19 cellular contexts compared by ENCODE assay signal in the genomic region with DNA sequence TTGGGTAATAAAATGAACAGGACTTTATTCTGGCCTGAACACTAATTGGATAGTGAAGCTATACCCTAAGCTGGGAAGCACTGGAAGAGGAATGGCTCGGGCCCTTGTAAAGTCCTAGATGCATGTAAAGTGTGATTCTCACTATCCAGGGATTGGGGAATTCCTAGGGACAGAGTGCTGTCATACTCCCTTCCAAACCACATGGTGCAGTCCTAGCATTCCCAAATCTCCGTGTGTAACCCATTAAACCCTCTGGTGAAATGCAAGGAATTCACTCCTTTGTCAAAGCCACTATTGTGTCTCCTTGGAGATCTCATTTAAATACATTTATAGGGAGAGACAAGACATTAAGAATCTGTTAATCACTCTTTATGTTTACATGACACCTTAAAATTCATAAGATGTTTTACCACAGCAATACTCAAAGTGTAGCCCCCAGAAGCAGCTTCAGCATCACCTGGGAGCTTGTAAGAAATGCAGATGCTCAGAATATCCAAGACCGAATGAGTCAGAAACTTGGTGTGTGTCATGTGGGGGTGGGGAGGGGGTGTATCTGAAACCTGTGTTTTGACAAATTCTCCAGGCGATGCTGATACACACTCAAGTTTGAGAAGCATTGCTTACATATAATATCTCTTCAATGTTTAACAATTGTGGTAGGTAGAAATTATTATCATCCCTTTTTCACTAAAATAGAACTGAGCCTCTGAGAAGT.
A peak's percentile ranks its signal among the peaks of the same experiment; 100 is the strongest.
DNase-seq lines count a peak whose midpoint lies in the region; TF ChIP-seq lines count a peak whose summit lies in the region.
"Had no signal": no experiment of that assay in that cellular context is flagged by ENCODE, and none has a peak within 500 bp of the region (broad histone marks: within the 10 kb centered on the region; RNA-seq: fewer than 3 reads in every experiment).

No MANE protein-coding gene starts in this region.

- H3K27me3 ChIP-seq in H7 (ENCODE audit: control insufficient read depth, insufficient read depth, low read length) (no peaks in the 10 kb centered on the region), neural progenitor cell (no peaks in the 10 kb centered on the region)
- H3K27me3 ChIP-seq: MG63 had no signal

- H3K9me3 ChIP-seq in neural progenitor cell (ENCODE audit: low read depth), result no peaks in the 10 kb centered on the region
- H3K9me3 ChIP-seq: MG63 had no signal

- H3K4me3 Mint-ChIP-seq in neural progenitor cell, result no peak overlapping the region

- no peak overlapping the region for H3K27ac Mint-ChIP-seq in neural progenitor cell

- no peak overlapping the region for H3K4me3 ChIP-seq in H7 (ENCODE audit: insufficient read depth, low read depth, low read length)
- H3K4me3 ChIP-seq in neural progenitor cell, result no peak overlapping the region
- H3K4me3 ChIP-seq: MG63 had no signal

- H4K20me1 ChIP-seq in neural progenitor cell (ENCODE audit: low read depth), result no peaks in the 10 kb centered on the region

- H3F3A ChIP-seq in neural progenitor cell (ENCODE audit: low read depth), result no peaks in the 10 kb centered on the region

- no peaks in the 10 kb centered on the region for H3K79me2 ChIP-seq in neural progenitor cell (ENCODE audit: low read depth)

- intact Hi-C loops in head of caudate nucleus (cut with DNase I), result no loop called here

- no peaks in the 10 kb centered on the region for H3K9me3 Mint-ChIP-seq in neural progenitor cell

- H2AFZ ChIP-seq in neural progenitor cell (replicated peaks), result no peak overlapping the region

- peak overlapping the region; percentile 34 for H3K4me2 ChIP-seq in neural progenitor cell
- H3K4me2 ChIP-seq: KMS-11 had no signal

- TF ChIP-seq CTCF in neural progenitor cell (IDR thresholded peaks at IDR 0.05), result no peak

- H3K36me3 ChIP-seq in H7 (replicated peaks; ENCODE audit: control insufficient read depth, insufficient read depth, low read length) (no peaks in the 10 kb centered on the region), neural progenitor cell (no peaks in the 10 kb centered on the region)
- H3K36me3 ChIP-seq: MG63 had no signal

- H3K4me1 ChIP-seq in neural progenitor cell, result peaks cover 11% of the 10 kb centered on the region

- no peak overlapping the region for H3K9ac ChIP-seq in neural progenitor cell
- H3K9ac ChIP-seq: KMS-11 had no signal

- H3K4me1 Mint-ChIP-seq in neural progenitor cell, result peaks cover 26% of the 10 kb centered on the region

- DNase-seq in H7 (peak; percentile 27), NCI-H82 treated with DMSO at 0.1 percent for 48 hours (lab: John Stamatoyannopoulos, UW; ENCODE audit: unreplicated experiment) (peak; percentile 12), head of caudate nucleus (peak in 41 of 42 donors; percentile 4 to 84 (median 48)), neural progenitor cell (ENCODE audit: low spot score) (peak; percentile 73), NCI-H226 (no peak), occipital lobe (lab: John Stamatoyannopoulos, UW) (no peak), hippocampal formation (lab: John Stamatoyannopoulos, UW) (no peak)
- DNase-seq: ACHN; COR-L47; DMS153; EL; MG63; NCI-H1092; NCI-H2081 treated with DMSO at 0.1 percent for 48 hours; NCI-H524; NK-92 treated with Interleukin-12 subunit alpha and Interleukin-12 subunit beta, amount 100 ng/mL, for 24 hours; OCI-M1; SIG-M5 had no signal

- H3K36me3 Mint-ChIP-seq in neural progenitor cell, result no peaks in the 10 kb centered on the region

- no peak overlapping the region for H3K27ac ChIP-seq in neural progenitor cell
- H3K27ac ChIP-seq: KMS-11 had no signal

- peaks cover 4% of the 10 kb centered on the region for H3K27me3 Mint-ChIP-seq in neural progenitor cell (ENCODE audit: insufficient read depth, low read depth)

Comparison
In these comparisons a context has a peak if more than half of its experiments do, and no peak if none do; other contexts are left out.
1. DNase-seq: peak in H7 (single experiment), NCI-H82 treated with DMSO at 0.1 percent for 48 hours (single experiment), head of caudate nucleus (41 of 42) and neural progenitor cell (single experiment); none in NCI-H226 (single experiment), occipital lobe (single experiment) and hippocampal formation (0 of 2).